ENCODE assay signal across 18 cellular contexts in the genomic region with DNA sequence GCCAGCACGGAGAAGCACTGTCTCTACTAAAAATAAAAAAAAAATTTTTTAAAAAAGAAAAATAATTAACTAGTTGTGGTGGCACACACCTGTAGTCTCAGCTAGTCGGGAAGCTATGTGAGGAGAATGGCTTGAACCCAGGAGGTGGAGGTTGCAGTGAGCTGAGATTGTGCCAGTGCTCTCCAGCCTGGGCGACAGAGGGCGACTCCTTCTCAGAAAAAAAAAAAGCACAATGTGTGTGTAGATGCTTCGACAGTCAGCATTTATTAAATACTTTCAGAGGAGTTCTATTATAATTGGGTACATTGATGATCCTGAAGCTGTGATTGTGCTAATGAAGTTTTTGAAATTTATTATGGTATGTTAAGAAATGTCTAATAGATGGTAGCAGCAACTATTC. TPM values are rescaled to one million over a fixed set of nuclear protein-coding genes. Genes with fewer than 3 reads are reported as not detected.
DNase-seq lines count a peak whose midpoint lies in the region; ATAC-seq and TF ChIP-seq lines count a peak whose summit lies in the region.
"Had no signal": no experiment of that assay in that cellular context is flagged by ENCODE, and none has a peak within 500 bp of the region (broad histone marks: within the 10 kb centered on the region; RNA-seq: fewer than 3 reads in every experiment).

No MANE protein-coding gene starts in this region.

- intact Hi-C loops in activated CD8-positive, alpha-beta T cell treated with anti-CD3 and anti-CD28 coated beads for 36 hours (cut with micrococcal nuclease): no loop called here
- intact Hi-C loops in upper lobe of right lung (cut with DNase I): no loop called here

- H4K20me1 ChIP-seq in GM23338 (replicated peaks; ENCODE audit: insufficient read depth): no peaks in the 10 kb centered on the region

- H3K36me3 ChIP-seq in GM23338 (ENCODE audit: insufficient read depth) (no peaks in the 10 kb centered on the region), upper lobe of right lung (no peaks in the 10 kb centered on the region)

- ATAC-seq in GM23338 (no peak), upper lobe of right lung (no peak)
- no peak for ATAC-seq in activated CD8-positive, alpha-beta T cell treated with anti-CD3 and anti-CD28 coated beads for 36 hours
- ATAC-seq: A549 had no signal

- no peaks in the 10 kb centered on the region for H3K9me3 ChIP-seq in upper lobe of right lung
- H3K9me3 ChIP-seq: A549 had no signal

- TF ChIP-seq CTCF in GM23338 (conservative IDR thresholded peaks at IDR 0.05; ENCODE audit: low read depth in 2 of 2) (peak; percentile 32 to 53; a peak in 3 of 4 replicates), upper lobe of right lung (IDR thresholded peaks at IDR 0.05) (no peak)
- TF ChIP-seq CTCF in activated CD8-positive, alpha-beta T cell treated with anti-CD3 and anti-CD28 coated beads for 36 hours (IDR thresholded peaks at IDR 0.05): no peak

- no peak overlapping the region for H3K27ac Mint-ChIP-seq in GM23338
- no peak overlapping the region for H3K27ac Mint-ChIP-seq in activated CD8-positive, alpha-beta T cell treated with anti-CD3 and anti-CD28 coated beads for 36 hours
- H3K27ac Mint-ChIP-seq: CD14-positive monocyte; CD4-positive, alpha-beta memory T cell had no signal

- in situ Hi-C loops in SK-MEL-5 (cut with HindIII; ENCODE audit: low pct_unique_long_range_greater_than_20kb, low sequenced_read_pairs): no loop called here

- H3K27ac ChIP-seq in GM23338 (ENCODE audit: low read depth) (no peak overlapping the region), upper lobe of right lung (no peak overlapping the region)
- H3K27ac ChIP-seq: 22Rv1, A549, KMS-11 had no signal

- peak; percentile 4 for DNase-seq in DMS 273 (lab: John Stamatoyannopoulos, UW; ENCODE audit: unreplicated experiment)
- DNase-seq in DMS 273 treated with DMSO at 0.1 percent for 48 hours (lab: John Stamatoyannopoulos, UW): no peak
- no peak for DNase-seq in GM23338 (ENCODE audit: low spot score)
- DNase-seq in SK-MEL-5 (ENCODE audit: low read depth, low spot score): peak; percentile 32
- no peak for DNase-seq in activated CD8-positive, alpha-beta T cell treated with anti-CD3 and anti-CD28 coated beads for 36 hours
- DNase-seq in DMS153 treated with DMSO at 0.1 percent for 48 hours (lab: John Stamatoyannopoulos, UW; ENCODE audit: unreplicated experiment): no peak
- no peak for DNase-seq in upper lobe of right lung
- DNase-seq: AML-193; CD4-positive, alpha-beta memory T cell; GDM1; GOT3; HCEC 1CT had no signal

- no peaks in the 10 kb centered on the region for H3K36me3 Mint-ChIP-seq in GM23338 (ENCODE audit: low read depth)
- H3K36me3 Mint-ChIP-seq in activated CD8-positive, alpha-beta T cell treated with anti-CD3 and anti-CD28 coated beads for 36 hours (ENCODE audit: low read depth): no peaks in the 10 kb centered on the region
- H3K36me3 Mint-ChIP-seq: CD14-positive monocyte; CD4-positive, alpha-beta memory T cell had no signal

- no peak overlapping the region for H3K4me2 ChIP-seq in GM23338
- H3K4me2 ChIP-seq: A549, KMS-11 had no signal

- H3K27me3 Mint-ChIP-seq in GM23338 (ENCODE audit: insufficient read depth, low read depth, poor library complexity): peaks cover 4% of the 10 kb centered on the region
- H3K27me3 Mint-ChIP-seq in activated CD8-positive, alpha-beta T cell treated with anti-CD3 and anti-CD28 coated beads for 36 hours: no peaks in the 10 kb centered on the region
- H3K27me3 Mint-ChIP-seq: CD4-positive, alpha-beta memory T cell had no signal

- H3K27me3 ChIP-seq in GM23338 (ENCODE audit: insufficient read depth) (no peaks in the 10 kb centered on the region), upper lobe of right lung (no peaks in the 10 kb centered on the region)

- CTCF ChIA-PET in activated CD8-positive, alpha-beta T cell treated with anti-CD3 and anti-CD28 coated beads for 36 hours (lab: Charles Lee): no interaction called here

- H3K9me2 ChIP-seq in GM23338 (ENCODE audit: insufficient read depth): no peaks in the 10 kb centered on the region

- H2AFZ ChIP-seq in GM23338: no peak overlapping the region

- POLR2A ChIA-PET in activated CD8-positive, alpha-beta T cell treated with anti-CD3 and anti-CD28 coated beads for 36 hours (lab: Charles Lee): interaction anchor here (0.6 kb wide), 1 partner anchor 267 kb away, joined by 3 read pairs; no protein-coding TSS in a partner anchor

- no peaks in the 10 kb centered on the region for H3K4me1 ChIP-seq in GM23338 (ENCODE audit: insufficient read depth)
- no peaks in the 10 kb centered on the region for H3K4me1 ChIP-seq in upper lobe of right lung
- H3K4me1 ChIP-seq: A549 had no signal

- H3K4me3 ChIP-seq in GM23338 (no peak overlapping the region), upper lobe of right lung (no peak overlapping the region)
- H3K4me3 ChIP-seq: A549 had no signal

- H3K4me3 Mint-ChIP-seq in GM23338: no peak overlapping the region
- no peak overlapping the region for H3K4me3 Mint-ChIP-seq in activated CD8-positive, alpha-beta T cell treated with anti-CD3 and anti-CD28 coated beads for 36 hours
- H3K4me3 Mint-ChIP-seq: CD14-positive monocyte had no signal

- no peaks in the 10 kb centered on the region for H3F3A ChIP-seq in GM23338 (replicated peaks; ENCODE audit: low read depth)

- H3K9me3 Mint-ChIP-seq in GM23338: peaks cover 16% of the 10 kb centered on the region
- H3K9me3 Mint-ChIP-seq in activated CD8-positive, alpha-beta T cell treated with anti-CD3 and anti-CD28 coated beads for 36 hours: peaks cover 2% of the 10 kb centered on the region

- H3K4me1 Mint-ChIP-seq in GM23338: no peaks in the 10 kb centered on the region
- no peaks in the 10 kb centered on the region for H3K4me1 Mint-ChIP-seq in activated CD8-positive, alpha-beta T cell treated with anti-CD3 and anti-CD28 coated beads for 36 hours (ENCODE audit: low read depth)
- H3K4me1 Mint-ChIP-seq: CD14-positive monocyte; CD4-positive, alpha-beta memory T cell had no signal

- no peaks in the 10 kb centered on the region for H3K79me2 ChIP-seq in GM23338 (replicated peaks; ENCODE audit: insufficient read depth)

TF ChIP-seq in GM23338, 12 proteins besides CTCF, POLR2A, EP300 and RAD21 (continues in another document):
- TF ChIP-seq EZH2phosphoT487 (IDR thresholded peaks at IDR 0.05; ENCODE audit: unreplicated experiment) (no peak), EZH2 (IDR thresholded peaks at IDR 0.05; ENCODE audit: low read depth, unreplicated experiment) (no peak), ZNF114 (CRISPR knock-in tag; IDR thresholded peaks at IDR 0.05) (no peak), POLR2AphosphoS5 (IDR thresholded peaks at IDR 0.05; ENCODE audit: low read depth) (no peak)
- TF ChIP-seq, protein P1, sequence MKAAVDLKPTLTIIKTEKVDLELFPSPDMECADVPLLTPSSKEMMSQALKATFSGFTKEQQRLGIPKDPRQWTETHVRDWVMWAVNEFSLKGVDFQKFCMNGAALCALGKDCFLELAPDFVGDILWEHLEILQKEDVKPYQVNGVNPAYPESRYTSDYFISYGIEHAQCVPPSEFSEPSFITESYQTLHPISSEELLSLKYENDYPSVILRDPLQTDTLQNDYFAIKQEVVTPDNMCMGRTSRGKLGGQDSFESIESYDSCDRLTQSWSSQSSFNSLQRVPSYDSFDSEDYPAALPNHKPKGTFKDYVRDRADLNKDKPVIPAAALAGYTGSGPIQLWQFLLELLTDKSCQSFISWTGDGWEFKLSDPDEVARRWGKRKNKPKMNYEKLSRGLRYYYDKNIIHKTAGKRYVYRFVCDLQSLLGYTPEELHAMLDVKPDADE (IDR thresholded peaks at IDR 0.05): no peak

RNA-seq across cellular contexts. Expression of a gene that starts 46.5 kb away (rescaled TPM):
- 0.08 and 0.17 TPM in 2 replicates for total RNA-seq in GM23338 (2014; rRNA removed; shearing (Covaris generic))
- polyA plus RNA-seq in GM23338 (2016; fragmentation: Nextera tagmentation; extraction: Ambion mirVana): 0.10 and 0.31 TPM in 2 replicates
- total RNA-seq in SK-MEL-5 (2014; rRNA removed; shearing (Covaris generic)): not detected in 2 replicates
- polyA plus RNA-seq in SK-MEL-5 (2015; cell fraction: cytosol; rRNA removed): not detected in 2 replicates
- polyA plus RNA-seq in SK-MEL-5 (2015; cell fraction: nucleus; rRNA removed): not detected in 2 replicates
- not detected for total RNA-seq in activated CD8-positive, alpha-beta T cell treated with anti-CD3 and anti-CD28 coated beads for 36 hours
- 0.14 TPM for total RNA-seq in upper lobe of right lung
- total RNA-seq: CD4-positive, alpha-beta memory T cell; HT-29 had no signal
- polyA plus RNA-seq: A549; BJ; CD14-positive monocyte; CD4-positive, alpha-beta memory T cell had no signal

Comparison
In these comparisons a context has a peak if more than half of its experiments do, and no peak if none do; other contexts are left out.
1. DNase-seq: peak in DMS 273 (single experiment) and SK-MEL-5 (single experiment); none in DMS 273 treated with DMSO at 0.1 percent for 48 hours (single experiment), GM23338 (single experiment), activated CD8-positive, alpha-beta T cell treated with anti-CD3 and anti-CD28 coated beads for 36 hours (single experiment), DMS153 treated with DMSO at 0.1 percent for 48 hours (single experiment) and upper lobe of right lung (single experiment).
2. CTCF ChIP-seq: peak in GM23338 (2 of 2); none in activated CD8-positive, alpha-beta T cell treated with anti-CD3 and anti-CD28 coated beads for 36 hours (single experiment) and upper lobe of right lung (single experiment).